Comparison of ENCODE assay signal across 8 cellular contexts in genomic region chr1:156705321-156705917, GRCh38. TPM values are rescaled to one million over a fixed set of nuclear protein-coding genes. Genes with fewer than 3 reads are reported as not detected.
DNase-seq lines count a peak whose midpoint lies in the region; ATAC-seq and TF ChIP-seq lines count a peak whose summit lies in the region.

CRABP2 (minus strand) TSS chr1:156705583; CDS start chr1:156705446, 137 bp downstream.

- DNase-seq in NCI-H187 (lab: John Stamatoyannopoulos, UW), result peak; percentile 63 to 92
- DNase-seq in NCI-H187 treated with DMSO at 0.1 percent for 48 hours (lab: John Stamatoyannopoulos, UW), result no peak
- DNase-seq in choroid plexus epithelial cell (ENCODE audit: low read depth), result peak; percentile 28
- no peak for DNase-seq in GM13976 (ENCODE audit: low spot score)

- H3K4me1 ChIP-seq in mesodermal cell (ENCODE audit: control insufficient read depth, insufficient read depth, low read length, poor library complexity, severe bottlenecking) (peaks cover 60% of the 10 kb centered on the region), thymus (ENCODE audit: control insufficient read depth, insufficient read depth, low read length) (peaks cover 14% of the 10 kb centered on the region)

- H3K27ac ChIP-seq in mesodermal cell (ENCODE audit: low read depth, low read length, severe bottlenecking), result peak within 1 kb of the TSS; percentile 80
- no peak within 1 kb of the TSS for H3K27ac ChIP-seq in thymus (ENCODE audit: low read depth)

- H3K4me3 ChIP-seq in choroid plexus epithelial cell (ENCODE audit: low read depth, low read length) (peak within 1 kb of the TSS; percentile 49), mesodermal cell (ENCODE audit: extremely low read depth, insufficient read depth, low read length, poor library complexity, severe bottlenecking) (peak within 1 kb of the TSS; percentile 65), thymus (ENCODE audit: low read length) (peak within 1 kb of the TSS; percentile 43)

- H3K27me3 ChIP-seq in thymus (ENCODE audit: control insufficient read depth, insufficient read depth), result peaks cover 22% of the 10 kb centered on the region

- TF ChIP-seq CTCF in choroid plexus epithelial cell (conservative IDR thresholded peaks at IDR 0.05; ENCODE audit: low read depth, low read length), result no peak
- no peak for TF ChIP-seq CTCF in GM13976 (IDR thresholded peaks at IDR 0.05; ENCODE audit: borderline replicate concordance, control extremely low read depth, extremely low read depth, insufficient read depth, missing control alignments)

- 0% methylated on average over 29 to 34 of the region's 42 CpGs for WGBS in mesodermal cell (ENCODE audit: insufficient coverage in 2 of 2), 2 experiments
- WGBS in thymus, result 4% methylated on average over 42 of the region's 42 CpGs

- ATAC-seq in SK-N-SH treated with all-trans-retinoic acid at 6 μM for 48 hours (peak; percentile 9), GM19467 (IDR thresholded peaks at IDR 0.05; ENCODE audit: unreplicated experiment) (no peak)

- in situ Hi-C loops in GM13976 (cut with MboI; ENCODE audit: low sequenced_read_pairs, unreplicated experiment), result no loop called here

- H3K9me3 ChIP-seq in mesodermal cell (ENCODE audit: control insufficient read depth, low read length), result no peaks in the 10 kb centered on the region
- no peaks in the 10 kb centered on the region for H3K9me3 ChIP-seq in thymus (ENCODE audit: control insufficient read depth)

- H3K36me3 ChIP-seq in mesodermal cell (ENCODE audit: control insufficient read depth, insufficient read depth, low read length) (peaks cover 16% of the 10 kb centered on the region), thymus (ENCODE audit: control insufficient read depth, insufficient read depth) (no peaks in the 10 kb centered on the region)

TF ChIP-seq in SK-N-SH treated with all-trans-retinoic acid at 6 μM for 48 hours, 23 proteins besides CTCF, POLR2A, EP300 and RAD21:
- TF ChIP-seq TOX (CRISPR knock-in tag; IDR thresholded peaks at IDR 0.05; ENCODE audit: borderline replicate concordance) (peak; percentile 39; the same call in 1 of the 2 replicates), RARB (CRISPR knock-in tag; IDR thresholded peaks at IDR 0.05) (no peak), PPARA (CRISPR knock-in tag; IDR thresholded peaks at IDR 0.05; ENCODE audit: borderline replicate concordance) (no peak)
TF ChIP-seq in SK-N-SH treated with all-trans-retinoic acid at 6 μM for 48 hours: peak in this region for 1.

RNA-seq across cellular contexts. Expression of gene CRABP2, which starts in this region (rescaled TPM):
- polyA plus RNA-seq in mesodermal cell (2013, experiment 1 of 2), result 675 TPM
- 571 TPM for polyA plus RNA-seq in mesodermal cell (2013, experiment 2 of 2)
- polyA plus RNA-seq in thymus, result 75.0 TPM

Comparison
In these comparisons a context has a peak if more than half of its experiments do, and no peak if none do; other contexts are left out.
1. DNase-seq: peak in NCI-H187 (2 of 2) and choroid plexus epithelial cell (single experiment); none in NCI-H187 treated with DMSO at 0.1 percent for 48 hours (single experiment) and GM13976 (single experiment).
2. Peak in every context shown above with its lines, with median percentiles within 50 percentile points of each other: H3K4me3 ChIP-seq.